Comparison of ENCODE assay signal across 9 cellular contexts in the genomic region with DNA sequence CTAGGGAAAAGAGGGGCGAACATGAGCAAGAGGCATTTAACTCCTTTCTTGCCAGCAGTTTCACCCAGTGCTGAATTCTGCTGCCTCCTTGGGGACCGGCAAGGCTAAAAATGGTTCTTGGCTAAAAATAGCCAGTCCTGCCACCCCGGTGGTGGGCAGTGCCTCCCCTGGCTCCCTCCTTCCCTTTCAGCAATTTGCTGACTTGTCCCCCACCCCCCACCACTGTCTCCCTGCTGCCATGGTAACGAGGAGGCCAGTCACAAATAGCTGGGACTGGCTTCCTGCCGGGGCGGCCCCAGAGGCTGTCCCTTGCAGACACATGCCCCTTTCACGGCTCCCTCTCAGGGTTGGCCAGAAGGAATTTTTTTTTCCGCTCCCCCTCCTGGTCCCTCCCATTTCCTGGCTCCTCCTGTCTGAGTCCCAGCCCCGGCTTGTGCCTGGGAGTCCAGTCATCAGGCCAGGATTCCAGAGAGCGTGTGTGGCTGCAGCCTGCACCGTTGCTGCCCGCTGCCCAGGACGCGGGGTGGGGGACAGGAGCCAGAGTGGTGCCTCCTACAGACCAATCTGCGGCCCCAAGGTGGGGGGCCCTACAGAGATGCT.
A peak's percentile ranks its signal among the peaks of the same experiment; 100 is the strongest.
DNase-seq lines count a peak whose midpoint lies in the region; ATAC-seq, FAIRE-seq and TF ChIP-seq lines count a peak whose summit lies in the region.
"Had no signal": no experiment of that assay in that cellular context is flagged by ENCODE, and none has a peak within 500 bp of the region (broad histone marks: within the 10 kb centered on the region; RNA-seq: fewer than 3 reads in every experiment).

No MANE protein-coding gene starts in this region.

- CTCF ChIA-PET in T-cell (lab: Charles Lee), result interaction anchor here in 1 of 2 donors (0.7 kb wide), 2 partner anchors 136 to 275 kb away, joined by 3 read pairs; no protein-coding TSS in a partner anchor

- no peak for ATAC-seq in T-cell (replicated peaks in 1 of 4)

- peak; percentile 56 for FAIRE-seq in GM12892 (lab: Jason Lieb, UNC)

- H3K27me3 Mint-ChIP-seq in T-cell, result no peaks in the 10 kb centered on the region
- H3K27me3 Mint-ChIP-seq: activated naive CD8-positive, alpha-beta T cell treated with anti-CD3 and anti-CD28 coated beads, Interleukin-2, amount 10 ng/mL, durations not matched to agents 7 days and 5 days had no signal

- TF ChIP-seq EP300 in sigmoid colon (IDR thresholded peaks at IDR 0.05), result no peak

- peaks cover 17% of the 10 kb centered on the region for H3K36me3 ChIP-seq in iPS-20b (ENCODE audit: insufficient read depth, low read depth, low read length)
- H3K36me3 ChIP-seq in sigmoid colon, result peaks cover 5 to 26% (median 15%) of the 10 kb centered on the region in 4 donors

- intact Hi-C loops in sigmoid colon (cut with DNase I), result loop anchor here (5.0 kb wide), 1 partner anchor 316 kb away; a partner anchor contains a TSS

- 41 to 72% methylated on average over 15 of the region's 15 CpGs for WGBS in sigmoid colon, 2 donors

- H3K4me1 ChIP-seq in iPS-20b (ENCODE audit: insufficient read depth, low read length) (peaks cover 18% of the 10 kb centered on the region), sigmoid colon (peaks cover 0 to 67% (median 49%) of the 10 kb centered on the region in 4 donors)

- H3K27ac Mint-ChIP-seq in T-cell, result no peak overlapping the region

- H3K4me3 ChIP-seq in HFF-Myc (replicated peaks; ENCODE audit: low read depth, low read length) (peak overlapping the region; percentile 98), iPS-20b (ENCODE audit: low read length) (peak overlapping the region; percentile 82), sigmoid colon (peak overlapping the region; percentile 40 to 64 (median 57))

- H3K4me1 Mint-ChIP-seq in T-cell, result peaks cover 12 to 23% (median 14%) of the 10 kb centered on the region in 3 donors

- no peak for TF ChIP-seq POLR2A in GM12892 (IDR thresholded peaks at IDR 0.05; ENCODE audit: low read depth, low read length)
- TF ChIP-seq POLR2A in sigmoid colon (IDR thresholded peaks at IDR 0.05), result peak; percentile 61 to 90

- H3K9me3 ChIP-seq in iPS-20b (ENCODE audit: insufficient read depth, low read depth, low read length) (no peaks in the 10 kb centered on the region), sigmoid colon (no peaks in the 10 kb centered on the region)

- TF ChIP-seq CTCF in HFF-Myc (IDR thresholded peaks at IDR 0.05; ENCODE audit: low read depth, low read length, missing control alignments), result no peak
- TF ChIP-seq CTCF in sigmoid colon (IDR thresholded peaks at IDR 0.05), result no peak

- H3K27me3 ChIP-seq in iPS-20b (ENCODE audit: insufficient read depth, low read length), result 0 out of 2 replicates have a peak, but pooled peaks cover 4% of the 10 kb centered on the region
- H3K27me3 ChIP-seq in sigmoid colon, result no peaks in the 10 kb centered on the region

- DNase-seq in GM12892 (ENCODE audit: insufficient read length) (no peak), HFF-Myc (ENCODE audit: extremely low read depth, low read depth) (peak; percentile 98), NCI-H82 (lab: John Stamatoyannopoulos, UW) (peak; percentile 99), caudate nucleus (lab: John Stamatoyannopoulos, UW) (peak in 60 of 61 donors; percentile 12 to 92 (median 76)), sigmoid colon (peak; percentile 97), NCI-H526 treated with DMSO at 0.1 percent for 48 hours (lab: John Stamatoyannopoulos, UW) (no peak), T-cell (no peak)
- DNase-seq: activated naive CD8-positive, alpha-beta T cell treated with anti-CD3 and anti-CD28 coated beads, Interleukin-2, amount 10 ng/mL, durations not matched to agents 7 days and 5 days had no signal

- H3K4me3 Mint-ChIP-seq in T-cell, result no peak overlapping the region
- H3K4me3 Mint-ChIP-seq: activated naive CD8-positive, alpha-beta T cell treated with anti-CD3 and anti-CD28 coated beads, Interleukin-2, amount 10 ng/mL, durations not matched to agents 7 days and 5 days had no signal

- POLR2A ChIA-PET in T-cell (lab: Charles Lee), result no interaction called here

- H3K36me3 Mint-ChIP-seq in T-cell, result peaks cover 33% of the 10 kb centered on the region

- H3K27ac ChIP-seq in caudate nucleus (ENCODE audit: low read depth, low read length) (peak overlapping the region; percentile 72), iPS-20b (ENCODE audit: low read length) (no peak overlapping the region), sigmoid colon (peak overlapping the region; percentile 80 to 91 (median 86))

- H3K9me3 Mint-ChIP-seq in T-cell, result no peaks in the 10 kb centered on the region
- H3K9me3 Mint-ChIP-seq: activated naive CD8-positive, alpha-beta T cell treated with anti-CD3 and anti-CD28 coated beads, Interleukin-2, amount 10 ng/mL, durations not matched to agents 7 days and 5 days had no signal

- peak overlapping the region; percentile 86; the same call in 1 of the 2 replicates for H3K9ac ChIP-seq in iPS-20b (ENCODE audit: low read depth, low read length)

Comparison
In these comparisons a context has a peak if more than half of its experiments do, and no peak if none do; other contexts are left out.
1. DNase-seq: peak in HFF-Myc (single experiment), NCI-H82 (single experiment), caudate nucleus (60 of 61) and sigmoid colon (single experiment); none in GM12892 (single experiment), NCI-H526 treated with DMSO at 0.1 percent for 48 hours (single experiment) and T-cell (0 of 34).
2. Peak in every context shown above with its lines, with median percentiles within 50 percentile points of each other: H3K4me3 ChIP-seq.